In genomic region chr2:109207201-109207600, GRCh38 we compare ENCODE assay signal across 16 cellular contexts.
DNase-seq lines count a peak whose midpoint lies in the region; ATAC-seq, FAIRE-seq and TF ChIP-seq lines count a peak whose summit lies in the region.
"Had no signal": no experiment of that assay in that cellular context is flagged by ENCODE, and none has a peak within 500 bp of the region (broad histone marks: within the 10 kb centered on the region; RNA-seq: fewer than 3 reads in every experiment).

No MANE protein-coding gene starts in this region.

- no peak for TF ChIP-seq EP300 in GM12878 (IDR thresholded peaks at IDR 0.05; ENCODE audit: borderline replicate concordance in 1 of 2, control insufficient read depth in 1 of 2, low read depth in 2 of 2, low read length in 2 of 2)

- peaks cover 3% of the 10 kb centered on the region for H3K4me1 ChIP-seq in GM12878 (ENCODE audit: control insufficient read depth, insufficient read depth, low read length)
- H3K4me1 ChIP-seq: HAP-1 had no signal

- in situ Hi-C loops in GM12878 (cut with MboI) = no loop called here

- H3K27me3 ChIP-seq in GM12878 (replicated peaks in 1 of 2; ENCODE audit: control insufficient read depth in 2 of 2, insufficient read depth in 2 of 2, low read length in 1 of 2) = no peaks in the 10 kb centered on the region; a peak in 1 of 4 replicates

- peaks cover 80% of the 10 kb centered on the region for H3K4me1 Mint-ChIP-seq in osteocyte (ENCODE audit: unreplicated experiment)

- no peak overlapping the region for H3K9ac ChIP-seq in GM12878 (ENCODE audit: control insufficient read depth, insufficient read depth, low read length)

- RAD21 ChIA-PET in GM12878 (lab: Charles Lee; ENCODE audit: unreplicated experiment) = interaction anchor here (0.9 to 2.1 kb wide), 2 partner anchors 76 to 303 kb away, joined by 3 to 7 read pairs; no protein-coding TSS in a partner anchor

- no peak for TF ChIP-seq POLR2A in GM12878 (IDR thresholded peaks at IDR 0.05; ENCODE audit: low read depth, low read length)

- TF ChIP-seq CTCF in GM12878 (IDR thresholded peaks at IDR 0.05 in 2 of 3, conservative IDR thresholded peaks at IDR 0.05 in 1 of 3; ENCODE audit: control insufficient read depth in 2 of 3, extremely low read depth in 1 of 3, insufficient read depth in 1 of 3, low read depth in 3 of 3, low read length in 3 of 3) (no peak), osteocyte (IDR thresholded peaks at IDR 0.05) (no peak)

- H3K27ac ChIP-seq in GM12878 (ENCODE audit: control insufficient read depth, insufficient read depth) = no peak overlapping the region
- H3K27ac ChIP-seq: 22Rv1 had no signal

- no peak overlapping the region for H2AFZ ChIP-seq in GM12878 (ENCODE audit: control insufficient read depth, low read depth, low read length)

- WGBS in GM12878 (ENCODE audit: insufficient coverage, insufficient replicate concordance, low lambda C conversion rate, missing lambda C conversion rate) = 6% methylated on average over 1 of the region's 1 CpG

- no peaks in the 10 kb centered on the region for H3K9me3 ChIP-seq in GM12878 (replicated peaks; ENCODE audit: control insufficient read depth, insufficient read depth, low read length)
- H3K9me3 ChIP-seq: HAP-1 had no signal

- H3K4me3 ChIP-seq in GM12878 = no peak overlapping the region
- H3K4me3 ChIP-seq: HAP-1 had no signal

- TF ChIP-seq RAD21 in GM12878 (IDR thresholded peaks at IDR 0.05; ENCODE audit: insufficient read depth, low read depth, low read length) = no peak

- peak; percentile 40 for DNase-seq in DMS53 (lab: John Stamatoyannopoulos, UW)
- DNase-seq in DMS53 treated with DMSO at 0.1 percent for 48 hours (lab: John Stamatoyannopoulos, UW; ENCODE audit: unreplicated experiment) = no peak
- no peak for DNase-seq in GM19239 (ENCODE audit: insufficient read length, low spot score)
- DNase-seq in GM12878 (ENCODE audit: low read depth, low spot score) = no peak
- no peak for DNase-seq in osteocyte (ENCODE audit: extremely low spot score, unreplicated experiment)
- DNase-seq in NCI-H524 treated with DMSO at 0.1 percent for 48 hours (lab: John Stamatoyannopoulos, UW) = no peak
- DNase-seq: CD4-positive, CD25-positive, alpha-beta regulatory T cell; DMS79; GOT3; HFFc6 had no signal

- H3K79me2 ChIP-seq in GM12878 (ENCODE audit: control insufficient read depth, insufficient read depth, low read length) = no peaks in the 10 kb centered on the region

- no peak overlapping the region for H3K4me3 Mint-ChIP-seq in osteocyte (ENCODE audit: unreplicated experiment)
- H3K4me3 Mint-ChIP-seq: CD4-positive, CD25-positive, alpha-beta regulatory T cell; HFFc6 had no signal

- no peaks in the 10 kb centered on the region for H3K9me3 Mint-ChIP-seq in osteocyte (ENCODE audit: unreplicated experiment)
- H3K9me3 Mint-ChIP-seq: CD4-positive, CD25-positive, alpha-beta regulatory T cell; HFFc6 had no signal

- H3K36me3 ChIP-seq in GM12878 (ENCODE audit: control insufficient read depth in 2 of 2, insufficient read depth in 2 of 2, low read length in 1 of 2) = no peaks in the 10 kb centered on the region
- H3K36me3 ChIP-seq: HAP-1 had no signal

- no peaks in the 10 kb centered on the region for H3K27me3 Mint-ChIP-seq in osteocyte (ENCODE audit: unreplicated experiment)

- BruUV-seq in GM12878 (replicated peaks; lab: Mats Ljungman, UMichigan) = no TSS peak

- H3K36me3 Mint-ChIP-seq in osteocyte (ENCODE audit: unreplicated experiment) = peaks cover 2% of the 10 kb centered on the region
- H3K36me3 Mint-ChIP-seq: CD4-positive, CD25-positive, alpha-beta regulatory T cell had no signal

- CTCF ChIA-PET in GM12878 (lab: Yijun Ruan, JAX) = interaction anchor here (1.4 to 2.0 kb wide), 3 partner anchors 12 to 79 kb away, joined by 4 to 12 read pairs (median 8); partner anchors contain the start of gene SH3RF3

- ATAC-seq in GM12878 (peak; percentile 23; the same call in 2 of the 3 replicates), GM19023 (IDR thresholded peaks at IDR 0.05; ENCODE audit: unreplicated experiment) (no peak)

- H3K4me2 ChIP-seq in GM12878 (ENCODE audit: control insufficient read depth, insufficient read depth) = no peak overlapping the region

- FAIRE-seq in GM19239 (lab: Jason Lieb, UNC) = peak; percentile 21
- no peak for FAIRE-seq in GM12878 (lab: Jason Lieb, UNC)
- FAIRE-seq: GM12891, HepG2, HTR-8/SVneo had no signal

- SMC1A ChIA-PET in GM12878 (lab: Charles Lee; ENCODE audit: uncharacterized antibody, unreplicated experiment) = interaction anchor here (0.7 to 2.0 kb wide), 5 partner anchors 9 to 79 kb away, joined by 3 to 10 read pairs (median 5); no protein-coding TSS in a partner anchor

- POLR2A ChIA-PET in GM12878 (lab: Charles Lee) = no interaction called here

- no peaks in the 10 kb centered on the region for H4K20me1 ChIP-seq in GM12878 (ENCODE audit: control insufficient read depth, insufficient read depth)

- intact Hi-C loops in GM12878 (cut with micrococcal nuclease; ENCODE audit: unreplicated experiment) = no loop called here

- peak overlapping the region; percentile 46 for H3K27ac Mint-ChIP-seq in osteocyte (ENCODE audit: unreplicated experiment)
- H3K27ac Mint-ChIP-seq: CD4-positive, CD25-positive, alpha-beta regulatory T cell; HFFc6 had no signal

TF ChIP-seq in GM12878, 131 proteins besides CTCF, POLR2A, EP300 and RAD21:
- TF ChIP-seq SRF (IDR thresholded peaks at IDR 0.05; ENCODE audit: low read depth in 2 of 2, low read length in 2 of 2) (no peak), ZNF24 (IDR thresholded peaks at IDR 0.05) (no peak), ATF7 (IDR thresholded peaks at IDR 0.05; ENCODE audit: low read depth) (no peak), BMI1 (IDR thresholded peaks at IDR 0.05; ENCODE audit: borderline replicate concordance) (0 out of 2 replicates have a peak, but pooled peaks have one; percentile 38), IKZF2 (IDR thresholded peaks at IDR 0.05) (no peak), KDM1A (IDR thresholded peaks at IDR 0.05; ENCODE audit: borderline replicate concordance) (no peak), RBBP5 (conservative IDR thresholded peaks at IDR 0.05) (no peak), MYB (IDR thresholded peaks at IDR 0.05; ENCODE audit: borderline replicate concordance, low read depth, low read length) (no peak), ZBTB33 (IDR thresholded peaks at IDR 0.05) (no peak), BACH1 (IDR thresholded peaks at IDR 0.05; ENCODE audit: borderline replicate concordance) (no peak), BCL3 (IDR thresholded peaks at IDR 0.05; ENCODE audit: borderline replicate concordance, insufficient read depth, low read depth, low read length, poor library complexity, severe bottlenecking) (no peak), HDGF (IDR thresholded peaks at IDR 0.05) (no peak), PKNOX1 (IDR thresholded peaks at IDR 0.05) (peak; percentile 59), CEBPB (IDR thresholded peaks at IDR 0.05; ENCODE audit: borderline replicate concordance in 1 of 2, low read depth in 2 of 2, low read length in 2 of 2) (no peak), POU2F2 (IDR thresholded peaks at IDR 0.05; ENCODE audit: borderline replicate concordance, low read depth, low read length) (no peak)
